ENCODE assay signal across 22 cellular contexts in the genomic region with DNA sequence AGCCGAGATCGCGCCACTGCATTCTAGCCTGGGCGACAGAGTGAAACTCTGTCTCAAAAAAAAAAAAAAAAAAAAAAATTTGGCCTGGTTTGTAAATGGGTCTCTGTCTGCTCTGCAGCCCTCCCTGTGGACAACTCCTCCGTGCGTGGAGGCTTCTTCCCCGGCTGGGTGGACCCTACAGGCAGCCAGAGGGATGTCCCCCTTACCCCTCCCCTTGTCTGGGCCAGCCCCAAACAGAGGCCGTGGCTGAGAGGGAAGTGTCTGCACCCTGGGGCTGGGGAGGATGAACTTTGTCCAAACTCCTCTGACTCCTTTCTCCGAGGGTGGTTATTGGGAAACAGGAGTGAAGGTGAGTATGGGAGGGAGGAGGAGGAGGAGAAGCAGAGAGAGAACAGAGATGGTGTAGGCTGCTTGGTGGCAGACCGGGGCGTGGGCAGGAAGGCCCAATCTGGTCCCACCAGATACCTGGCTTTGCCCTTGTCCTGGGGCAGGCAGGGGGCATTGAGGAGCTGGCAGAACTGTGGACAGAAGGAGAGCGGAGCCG.
"Had no signal": no experiment of that assay in that cellular context is flagged by ENCODE, and none has a peak within 500 bp of the region (broad histone marks: within the 10 kb centered on the region; RNA-seq: fewer than 3 reads in every experiment).

No MANE protein-coding gene starts in this region.

- DNase-seq: activated CD8-positive, alpha-beta memory T cell treated with anti-CD3 and anti-CD28 coated beads, Interleukin-2, amount 50 U/mL, for 4 hours; activated naive CD4-positive, alpha-beta T cell treated with anti-CD3 and anti-CD28 coated beads, Interleukin-2, amount 10 ng/mL, durations not matched to agents 7 days and 5 days; activated naive CD8-positive, alpha-beta T cell treated with anti-CD3 and anti-CD28 coated beads, Interleukin-2, amount 50 U/mL, for 24 hours; activated T-cell treated with anti-CD3 and anti-CD28 coated beads, Interleukin-2, amount 50 U/mL, for 48 hours; cerebellar nuclear complex; head of caudate nucleus; hypothalamus; islet precursor cell; left cardiac atrium; ovary; stimulated activated CD4-positive, alpha-beta T cell treated with anti-CD3 and anti-CD28 coated beads, Interleukin-12 subunit alpha, Interleukin-12 subunit beta, amount 100 ng/mL, for 4 hours; stomach; T-helper 1 cell had no signal

- H3K36me3 Mint-ChIP-seq: activated naive CD4-positive, alpha-beta T cell treated with anti-CD3 and anti-CD28 coated beads, Interleukin-2, amount 10 ng/mL, durations not matched to agents 7 days and 5 days had no signal

- H3K4me1 Mint-ChIP-seq: activated naive CD8-positive, alpha-beta T cell treated with anti-CD3 and anti-CD28 coated beads, Interleukin-2, amount 50 U/mL, for 24 hours had no signal

- H3K4me3 Mint-ChIP-seq: activated naive CD4-positive, alpha-beta T cell treated with anti-CD3 and anti-CD28 coated beads, Interleukin-2, amount 10 ng/mL, durations not matched to agents 7 days and 5 days; activated naive CD8-positive, alpha-beta T cell treated with anti-CD3 and anti-CD28 coated beads, Interleukin-2, amount 50 U/mL, for 24 hours had no signal

- H3K9me3 ChIP-seq: gastroesophageal sphincter, ovary, prostate gland, right atrium auricular region, stomach, suprapubic skin, tibial nerve had no signal

- ATAC-seq: activated naive CD8-positive, alpha-beta T cell treated with anti-CD3 and anti-CD28 coated beads, Interleukin-2, amount 50 U/mL, for 24 hours; gastroesophageal sphincter; left cardiac atrium had no signal

- H3K4me3 ChIP-seq: coronary artery, gastroesophageal sphincter, ovary, prostate gland, right atrium auricular region, stomach, suprapubic skin, tibial nerve had no signal

- H3K4me1 ChIP-seq: gastroesophageal sphincter, prostate gland, right atrium auricular region had no signal

- H3K36me3 ChIP-seq: gastroesophageal sphincter, ovary, prostate gland, right atrium auricular region, stomach, suprapubic skin, tibial nerve had no signal

- H3K27ac Mint-ChIP-seq: activated naive CD4-positive, alpha-beta T cell treated with anti-CD3 and anti-CD28 coated beads, Interleukin-2, amount 10 ng/mL, durations not matched to agents 7 days and 5 days; activated naive CD8-positive, alpha-beta T cell treated with anti-CD3 and anti-CD28 coated beads, Interleukin-2, amount 50 U/mL, for 24 hours had no signal

- FAIRE-seq: TTC549, urothelium cell line had no signal

- H3K9me3 Mint-ChIP-seq: activated naive CD4-positive, alpha-beta T cell treated with anti-CD3 and anti-CD28 coated beads, Interleukin-2, amount 10 ng/mL, durations not matched to agents 7 days and 5 days; activated naive CD8-positive, alpha-beta T cell treated with anti-CD3 and anti-CD28 coated beads, Interleukin-2, amount 50 U/mL, for 24 hours had no signal

- H3K27ac ChIP-seq: coronary artery, epithelial cell of prostate, gastroesophageal sphincter, ovary, prostate gland, right atrium auricular region, stomach, suprapubic skin, tibial nerve had no signal

- H3K27me3 ChIP-seq: ovary, right atrium auricular region had no signal
